7 cellular contexts compared by ENCODE assay signal in the genomic region with DNA sequence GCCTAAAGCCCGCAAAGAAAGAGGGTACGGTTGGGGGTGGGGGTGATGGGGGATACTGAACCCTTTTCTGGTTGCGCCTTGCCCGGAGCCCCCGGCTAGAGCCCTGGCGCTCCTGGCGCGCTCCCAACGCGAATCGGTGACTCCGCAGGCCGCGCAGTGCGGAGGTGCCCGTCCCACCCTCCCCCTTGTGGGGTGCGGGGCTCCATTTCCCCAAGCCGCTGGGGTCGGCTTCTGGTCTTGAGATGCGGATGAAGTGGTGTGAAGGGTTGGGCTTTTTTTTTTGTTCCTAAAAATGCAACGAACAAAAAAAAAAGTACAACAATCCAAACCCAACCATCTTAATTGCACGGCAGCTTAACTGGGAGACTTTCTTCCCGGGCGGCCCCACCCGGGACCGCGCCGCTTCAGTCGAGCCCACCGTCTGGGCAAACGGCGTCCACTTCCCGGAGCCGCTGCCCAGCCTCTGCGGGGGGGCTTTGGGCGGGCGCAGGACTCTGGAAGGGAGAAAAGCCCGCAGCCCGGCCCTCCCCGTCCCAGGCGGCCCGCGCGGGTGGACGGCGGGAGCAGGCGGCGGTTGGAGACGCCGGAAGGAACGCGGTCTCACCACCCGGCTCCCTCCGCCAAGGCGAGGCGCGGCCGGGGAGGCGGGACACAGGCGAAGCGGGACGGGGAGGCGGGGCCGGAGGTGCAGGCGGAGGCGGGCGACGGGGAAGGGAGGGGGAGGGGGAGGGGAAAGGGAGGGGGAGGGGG. TPM values are rescaled to one million over a fixed set of nuclear protein-coding genes. Genes with fewer than 3 reads are reported as not detected.
DNase-seq lines count a peak whose midpoint lies in the region; ATAC-seq, FAIRE-seq and TF ChIP-seq lines count a peak whose summit lies in the region.

No MANE protein-coding gene starts in this region.

- H3K27ac ChIP-seq in breast epithelium = peak overlapping the region; percentile 98 to 99
- H3K27ac ChIP-seq in small intestine (ENCODE audit: low read depth in 1 of 2, low read length in 1 of 2) = peak overlapping the region; percentile 74 to 98

- peaks cover 0 to 4% (median 3%) of the 10 kb centered on the region in 3 donors for H3K36me3 Mint-ChIP-seq in immature natural killer cell

- FAIRE-seq in small intestine (lab: Jason Lieb, UNC) = no peak

- peaks cover 28 to 47% of the 10 kb centered on the region in 2 donors for H3K4me1 Mint-ChIP-seq in immature natural killer cell

- ATAC-seq in HG02840 (IDR thresholded peaks at IDR 0.05; ENCODE audit: low FRiP score, unreplicated experiment) = peak; percentile 40

- peak; percentile 70 for DNase-seq in NCI-H2107 (lab: John Stamatoyannopoulos, UW)
- DNase-seq in breast epithelium (ENCODE audit: low spot score in 2 of 2) = peak; percentile 86 to 90
- DNase-seq in immature natural killer cell = peak; percentile 79 to 84 (median 82)
- peak; percentile 91 for DNase-seq in small intestine

- no peaks in the 10 kb centered on the region for H3K9me3 Mint-ChIP-seq in immature natural killer cell

- peaks cover 2 to 21% (median 15%) of the 10 kb centered on the region in 3 donors for H3K27me3 Mint-ChIP-seq in immature natural killer cell (ENCODE audit: low read depth in 3 of 3)

- H3K27me3 ChIP-seq in breast epithelium (no peaks in the 10 kb centered on the region), small intestine (ENCODE audit: control insufficient read depth in 2 of 2, insufficient read depth in 2 of 2, low read length in 2 of 2) (no peaks in the 10 kb centered on the region)

- H3K9me3 ChIP-seq in breast epithelium (no peaks in the 10 kb centered on the region), small intestine (ENCODE audit: control insufficient read depth, low read depth) (no peaks in the 10 kb centered on the region)

- 0 to 2% (median 1%) methylated on average over 37 to 66 of the region's 68 CpGs for WGBS in small intestine, 3 donors

- peak overlapping the region; percentile 75 to 92 (median 85) for H3K4me3 Mint-ChIP-seq in immature natural killer cell

- H3K4me1 ChIP-seq in breast epithelium = peaks cover 0 to 3% of the 10 kb centered on the region in 2 donors
- H3K4me1 ChIP-seq in small intestine (ENCODE audit: control insufficient read depth in 2 of 2, insufficient read depth in 1 of 2, low read depth in 1 of 2, low read length in 1 of 2) = peaks cover 2 to 7% of the 10 kb centered on the region in 2 donors

- peak overlapping the region in 5 of 6 donors; percentile 78 to 90 (median 87) for H3K27ac Mint-ChIP-seq in immature natural killer cell

- peak; percentile 72 for TF ChIP-seq POLR2A in GM15510 (IDR thresholded peaks at IDR 0.05; ENCODE audit: borderline replicate concordance, extremely low read depth, insufficient read length)
- peak; percentile 50 for TF ChIP-seq POLR2A in breast epithelium (IDR thresholded peaks at IDR 0.05)

- H3K36me3 ChIP-seq in breast epithelium (no peaks in the 10 kb centered on the region), small intestine (ENCODE audit: control insufficient read depth in 2 of 2, insufficient read depth in 2 of 2, low read length in 2 of 2) (no peaks in the 10 kb centered on the region)

- no peak for TF ChIP-seq CTCF in WI38 (IDR thresholded peaks at IDR 0.05; ENCODE audit: low read depth, low read length)
- no peak for TF ChIP-seq CTCF in breast epithelium (IDR thresholded peaks at IDR 0.05)

- intact Hi-C loops in breast epithelium (cut with DNase I; ENCODE audit: low total_unique reads) = loop anchor here (10.0 kb wide), 1 partner anchor 128 kb away; no protein-coding TSS in a partner anchor

- H3K4me3 ChIP-seq in WI38 (ENCODE audit: low read depth, low read length) (peak overlapping the region; percentile 70), breast epithelium (peak overlapping the region; percentile 84 to 89 (median 84)), small intestine (ENCODE audit: low read depth in 1 of 2, low read length in 2 of 2) (peak overlapping the region; percentile 77)

RNA-seq across cellular contexts. Expression of a gene that starts 0.5 kb away (rescaled TPM):
- total RNA-seq in breast epithelium = 10 to 100 TPM; 16.0 to 28.8 (median 22.9) TPM
- polyA plus RNA-seq in immature natural killer cell = 10 to 100 TPM in 2 of 3 donors, 1 to 10 TPM in 1; 6.4 to 14.3 (median 14.0) TPM
- 10 to 100 TPM in 2 of 3 donors, 1 to 10 TPM in 1; 9.2 to 10.9 (median 10.8) TPM for polyA plus RNA-seq in small intestine

RNA-seq across cellular contexts. Expression of a gene that starts 18.9 kb away (rescaled TPM):
- total RNA-seq in breast epithelium = 1 to 10 TPM; 1.6 to 2.6 (median 1.8) TPM
- polyA plus RNA-seq in immature natural killer cell (under 1 TPM in 2 of 3 donors, not detected in 1; 0.27 to 0.36 TPM), small intestine (under 1 TPM in 1 of 3 donors, not detected in 2; 0.36 TPM)

Comparison
In these comparisons a context has a peak if more than half of its experiments do, and no peak if none do; other contexts are left out.
1. Peak in every context shown above with its lines: DNase-seq, ATAC-seq, H3K4me3 ChIP-seq and H3K27ac ChIP-seq.